In genomic region chr15:78838480-78838879, GRCh38 we compare ENCODE assay signal across 21 cellular contexts. TPM values are rescaled to one million over a fixed set of nuclear protein-coding genes. Genes with fewer than 3 reads are reported as not detected.
DNase-seq lines count a peak whose midpoint lies in the region; ATAC-seq and TF ChIP-seq lines count a peak whose summit lies in the region.
"Had no signal": no experiment of that assay in that cellular context is flagged by ENCODE, and none has a peak within 500 bp of the region (broad histone marks: within the 10 kb centered on the region; RNA-seq: fewer than 3 reads in every experiment).

No MANE protein-coding gene starts in this region.

- H3K4me1 Mint-ChIP-seq in activated T-helper 17 cell treated with anti-CD3 and anti-CD28 coated beads, Interleukin-2, amount 50 U/mL, for 72 hours = peaks cover 4% of the 10 kb centered on the region
- peaks cover 32% of the 10 kb centered on the region for H3K4me1 Mint-ChIP-seq in stimulated activated memory B cell treated with anti-CD40 and anti-IgM and Interleukin-4, amounts not matched to agents 10 μg/mL and 1 μg/mL and 100 μg/mL, for 72 hours
- H3K4me1 Mint-ChIP-seq: naive thymus-derived CD8-positive, alpha-beta T cell had no signal

- H4K20me1 ChIP-seq in GM23248 (ENCODE audit: insufficient read depth) = no peaks in the 10 kb centered on the region

- no peak for TF ChIP-seq POLR2A in prostate gland (IDR thresholded peaks at IDR 0.05)

- no peaks in the 10 kb centered on the region for H3K36me3 Mint-ChIP-seq in activated T-helper 17 cell treated with anti-CD3 and anti-CD28 coated beads, Interleukin-2, amount 50 U/mL, for 72 hours (ENCODE audit: low read depth)
- H3K36me3 Mint-ChIP-seq in stimulated activated memory B cell treated with anti-CD40 and anti-IgM and Interleukin-4, amounts not matched to agents 10 μg/mL and 1 μg/mL and 100 μg/mL, for 72 hours = no peaks in the 10 kb centered on the region
- H3K36me3 Mint-ChIP-seq: naive thymus-derived CD8-positive, alpha-beta T cell had no signal

- no peaks in the 10 kb centered on the region for H3K4me1 ChIP-seq in GM23248 (ENCODE audit: insufficient read depth)
- no peaks in the 10 kb centered on the region for H3K4me1 ChIP-seq in prostate gland (replicated peaks)

- H3K36me3 ChIP-seq in GM23248 (ENCODE audit: low read depth) (no peaks in the 10 kb centered on the region), prostate gland (no peaks in the 10 kb centered on the region)
- H3K36me3 ChIP-seq: vagina had no signal

- no peak overlapping the region for H2AFZ ChIP-seq in GM23248

- intact Hi-C loops in prostate gland (cut with DNase I) = no loop called here

- in situ Hi-C loops in GM23248 (cut with MboI) = no loop called here

- H3K4me3 ChIP-seq in GM23248 = no peak overlapping the region
- H3K4me3 ChIP-seq in prostate gland = no peak overlapping the region
- H3K4me3 ChIP-seq: GM23338, vagina had no signal

- H3K27ac ChIP-seq in GM23248 = no peak overlapping the region
- H3K27ac ChIP-seq in prostate gland = no peak overlapping the region
- H3K27ac ChIP-seq: epithelial cell of prostate, vagina had no signal

- peak overlapping the region; percentile 29 for H3K27ac Mint-ChIP-seq in activated T-helper 17 cell treated with anti-CD3 and anti-CD28 coated beads, Interleukin-2, amount 50 U/mL, for 72 hours
- peak overlapping the region; percentile 12 for H3K27ac Mint-ChIP-seq in stimulated activated memory B cell treated with anti-CD40 and anti-IgM and Interleukin-4, amounts not matched to agents 10 μg/mL and 1 μg/mL and 100 μg/mL, for 72 hours
- H3K27ac Mint-ChIP-seq: activated CD8-positive, alpha-beta T cell treated with anti-CD3 and anti-CD28 coated beads, Interleukin-2, amount 10 ng/mL, durations not matched to agents 7 days and 5 days; GM23338; naive thymus-derived CD8-positive, alpha-beta T cell had no signal

- no peaks in the 10 kb centered on the region for H3K9me2 ChIP-seq in GM23248 (ENCODE audit: insufficient read depth)

- WGBS in GM23248 (ENCODE audit: low coverage in 1 of 2, low lambda C conversion rate in 2 of 2, missing lambda C conversion rate in 2 of 2), 2 experiments = 11 to 24% methylated on average over 3 of the region's 3 CpGs
- WGBS in prostate gland = 72% methylated on average over 3 of the region's 3 CpGs

- no peak overlapping the region for H3K9ac ChIP-seq in GM23248

- H3K4me3 Mint-ChIP-seq in activated T-helper 17 cell treated with anti-CD3 and anti-CD28 coated beads, Interleukin-2, amount 50 U/mL, for 72 hours = no peak overlapping the region
- H3K4me3 Mint-ChIP-seq in stimulated activated memory B cell treated with anti-CD40 and anti-IgM and Interleukin-4, amounts not matched to agents 10 μg/mL and 1 μg/mL and 100 μg/mL, for 72 hours = no peak overlapping the region
- H3K4me3 Mint-ChIP-seq: activated CD8-positive, alpha-beta T cell treated with anti-CD3 and anti-CD28 coated beads, Interleukin-2, amount 10 ng/mL, durations not matched to agents 7 days and 5 days; GM23338; naive thymus-derived CD8-positive, alpha-beta T cell had no signal

- H3K9me3 ChIP-seq in GM23248 (ENCODE audit: low read depth) = no peaks in the 10 kb centered on the region
- H3K9me3 ChIP-seq in prostate gland = no peaks in the 10 kb centered on the region
- H3K9me3 ChIP-seq: vagina had no signal

- H3K27me3 ChIP-seq in GM23248 (replicated peaks; ENCODE audit: insufficient read depth) (peaks cover 9% of the 10 kb centered on the region; the same call in 1 of the 2 replicates), prostate gland (replicated peaks; ENCODE audit: insufficient read depth) (no peaks in the 10 kb centered on the region)
- H3K27me3 ChIP-seq: vagina had no signal

- no peaks in the 10 kb centered on the region for H3K9me3 Mint-ChIP-seq in activated T-helper 17 cell treated with anti-CD3 and anti-CD28 coated beads, Interleukin-2, amount 50 U/mL, for 72 hours
- no peaks in the 10 kb centered on the region for H3K9me3 Mint-ChIP-seq in stimulated activated memory B cell treated with anti-CD40 and anti-IgM and Interleukin-4, amounts not matched to agents 10 μg/mL and 1 μg/mL and 100 μg/mL, for 72 hours
- H3K9me3 Mint-ChIP-seq: GM23338; naive thymus-derived CD8-positive, alpha-beta T cell had no signal

- no peaks in the 10 kb centered on the region for H3K79me2 ChIP-seq in GM23248 (ENCODE audit: insufficient read depth)

- DNase-seq in GM23248 (peak; percentile 43), fibroblast of the conjunctiva (ENCODE audit: low read depth) (peak; percentile 8), prostate gland (ENCODE audit: low spot score) (no peak), NCI-H1930 (lab: John Stamatoyannopoulos, UW) (no peak)
- no peak for DNase-seq in stimulated activated CD4-positive, alpha-beta T cell treated with anti-CD3 and anti-CD28 coated beads, Interleukin-15, amount 100 ng/mL, for 24 hours
- DNase-seq: activated CD4-positive, CD25-positive, alpha-beta regulatory T cell treated with anti-CD3 and anti-CD28 coated beads, Interleukin-2, amount 50 U/mL, for 72 hours; activated CD8-positive, alpha-beta T cell treated with anti-CD3 and anti-CD28 coated beads, Interleukin-2, amount 10 ng/mL, durations not matched to agents 7 days and 5 days; activated naive CD4-positive, alpha-beta T cell; central memory CD4-positive, alpha-beta T cell; DMS53; left cardiac atrium; mesenchymal stem cell; naive thymus-derived CD8-positive, alpha-beta T cell; NCI-H2081 treated with DMSO at 0.1 percent for 48 hours; PC-3; SHP77 treated with DMSO at 0.1 percent for 48 hours had no signal

- H3K27me3 Mint-ChIP-seq in activated T-helper 17 cell treated with anti-CD3 and anti-CD28 coated beads, Interleukin-2, amount 50 U/mL, for 72 hours = peaks cover 8% of the 10 kb centered on the region
- H3K27me3 Mint-ChIP-seq in stimulated activated memory B cell treated with anti-CD40 and anti-IgM and Interleukin-4, amounts not matched to agents 10 μg/mL and 1 μg/mL and 100 μg/mL, for 72 hours = no peaks in the 10 kb centered on the region

- H3K4me2 ChIP-seq in GM23248 (ENCODE audit: unreplicated experiment) = no peak overlapping the region
- H3K4me2 ChIP-seq: GM23338 had no signal

- ATAC-seq in activated T-helper 17 cell treated with anti-CD3 and anti-CD28 coated beads, Interleukin-2, amount 50 U/mL, for 72 hours (replicated peaks) = no peak
- ATAC-seq in stimulated activated memory B cell treated with anti-CD40 and anti-IgM and Interleukin-4, amounts not matched to agents 10 μg/mL and 1 μg/mL and 100 μg/mL, for 72 hours = no peak
- ATAC-seq: activated CD8-positive, alpha-beta T cell treated with anti-CD3 and anti-CD28 coated beads, Interleukin-2, amount 10 ng/mL, durations not matched to agents 7 days and 5 days; naive thymus-derived CD8-positive, alpha-beta T cell; PC-3 had no signal

- no peak for TF ChIP-seq CTCF in prostate gland (IDR thresholded peaks at IDR 0.05)

- H3F3A ChIP-seq in GM23248 (ENCODE audit: insufficient read depth) = no peaks in the 10 kb centered on the region

RNA-seq across cellular contexts. Expression of gene ADAMTS7, which starts 27.2 kb away (rescaled TPM):
- total RNA-seq in GM23248 (2014; rRNA removed; shearing (Covaris generic)) = 2.4 and 4.8 TPM in 2 replicates
- 0.70 and 0.89 TPM in 2 replicates for polyA plus RNA-seq in GM23248 (2016; fragmentation: Nextera tagmentation; extraction: Ambion mirVana)
- 1 to 10 TPM; 1.2 to 4.4 TPM for total RNA-seq in activated T-helper 17 cell treated with anti-CD3 and anti-CD28 coated beads, Interleukin-2, amount 50 U/mL, for 72 hours
- 1 to 10 TPM; 1.6 to 7.8 TPM for total RNA-seq in prostate gland
- total RNA-seq: activated CD8-positive, alpha-beta T cell treated with anti-CD3 and anti-CD28 coated beads, Interleukin-2, amount 10 ng/mL, durations not matched to agents 7 days and 5 days had no signal
- polyA plus RNA-seq: naive thymus-derived CD8-positive, alpha-beta T cell had no signal

RNA-seq across cellular contexts. Expression of gene MORF4L1, which starts 34.2 kb away (rescaled TPM):
- total RNA-seq in GM23248 (2014; rRNA removed; shearing (Covaris generic)) = 302 and 388 TPM in 2 replicates
- 357 and 358 TPM in 2 replicates for polyA plus RNA-seq in GM23248 (2016; fragmentation: Nextera tagmentation; extraction: Ambion mirVana)
- 100 to 1,000 TPM; 242 to 244 TPM for total RNA-seq in activated T-helper 17 cell treated with anti-CD3 and anti-CD28 coated beads, Interleukin-2, amount 50 U/mL, for 72 hours
- 100 to 1,000 TPM; 151 to 304 TPM for total RNA-seq in prostate gland

Comparison
In these comparisons a context has a peak if more than half of its experiments do, and no peak if none do; other contexts are left out.
1. DNase-seq: peak in GM23248 (single experiment) and fibroblast of the conjunctiva (single experiment); none in prostate gland (single experiment), stimulated activated CD4-positive, alpha-beta T cell treated with anti-CD3 and anti-CD28 coated beads, Interleukin-15, amount 100 ng/mL, for 24 hours (single experiment) and NCI-H1930 (0 of 2).